Comparison of ENCODE assay signal across 1 cellular context in genomic region chr7:128963327-128963757, GRCh38.
TF ChIP-seq lines count a peak whose summit lies in the region.

No MANE protein-coding gene starts in this region.

TF ChIP-seq in HepG2, 621 proteins besides CTCF, POLR2A, EP300 and RAD21 (continued from another document):
- no peak for TF ChIP-seq ZNF281 (CRISPR knock-in tag; IDR thresholded peaks at IDR 0.05; ENCODE audit: borderline replicate concordance)
- no peak for TF ChIP-seq ZNF570 (CRISPR knock-in tag; IDR thresholded peaks at IDR 0.05; ENCODE audit: borderline replicate concordance)
TF ChIP-seq in HepG2: peak in this region for 0.
